9 cellular contexts compared by ENCODE assay signal in genomic region chr2:190781604-190782198, GRCh38.
DNase-seq lines count a peak whose midpoint lies in the region; ATAC-seq, FAIRE-seq and TF ChIP-seq lines count a peak whose summit lies in the region.
"Had no signal": no experiment of that assay in that cellular context is flagged by ENCODE, and none has a peak within 500 bp of the region (broad histone marks: within the 10 kb centered on the region; RNA-seq: fewer than 3 reads in every experiment).

No MANE protein-coding gene starts in this region.

- 8% methylated on average over 4 of the region's 4 CpGs for WGBS in K562 (ENCODE audit: insufficient coverage, low coverage, missing lambda C conversion rate)

- H3K9me3 ChIP-seq in K562 (replicated peaks; ENCODE audit: control insufficient read depth, insufficient read depth, low read depth, low read length): no peaks in the 10 kb centered on the region
- H3K9me3 ChIP-seq in kidney (ENCODE audit: control insufficient read depth in 1 of 2, low read length in 2 of 2): peaks cover 5 to 12% of the 10 kb centered on the region in 2 donors

- no peak overlapping the region for H3K4me2 ChIP-seq in K562 (ENCODE audit: insufficient read depth, low read length)

- no peak for TF ChIP-seq POLR2A in K562 (conservative IDR thresholded peaks at IDR 0.05)

- DNase-seq in NCI-H1436 (lab: John Stamatoyannopoulos, UW) (peak; percentile 38), NCI-H1436 treated with DMSO at 0.1 percent for 48 hours (lab: John Stamatoyannopoulos, UW) (no peak), NCI-H1092 (lab: John Stamatoyannopoulos, UW) (peak; percentile 4), T-cell (peak in 27 of 34 experiments; percentile 9 to 49 (median 33)), K562 (ENCODE audit: extremely low read depth in 1 of 4, low spot score in 3 of 4) (peak; percentile 52 to 63 (median 56)), kidney (no peak)
- peak; percentile 23 to 44 for DNase-seq in stimulated activated CD4-positive, alpha-beta T cell treated with anti-CD3 and anti-CD28 coated beads, Interleukin-4, amount 100 ng/mL, for 48 hours (ENCODE audit: low read depth in 2 of 2)

- H3K4me1 ChIP-seq in K562 (replicated peaks in 1 of 2; ENCODE audit: control insufficient read depth in 2 of 2, insufficient read depth in 2 of 2, low read length in 2 of 2): no peaks in the 10 kb centered on the region; a peak in 1 of 5 replicates
- H3K4me1 ChIP-seq in kidney (ENCODE audit: control insufficient read depth in 1 of 2, insufficient read depth in 1 of 2, low read depth in 1 of 2, low read length in 2 of 2): peaks cover 3% of the 10 kb centered on the region in 2 donors

- no peak overlapping the region; the same call in 1 of the 2 replicates for H2AFZ ChIP-seq in K562 (ENCODE audit: low read depth, low read length)

- in situ Hi-C loops in K562 (cut with MboI): no loop called here

- H3K4me3 Mint-ChIP-seq in T-cell: no peak overlapping the region
- H3K4me3 Mint-ChIP-seq: dendritic cell treated with granulocyte-macrophage colony-stimulating factor and Interleukin-4, amounts not matched to agents 40 ng/mL and 50 ng/mL, for 4 days had no signal

- no peaks in the 10 kb centered on the region for H4K20me1 ChIP-seq in K562 (replicated peaks; ENCODE audit: control insufficient read depth, insufficient read depth, low read length)

- no peaks in the 10 kb centered on the region for H3K27me3 ChIP-seq in K562 (ENCODE audit: control insufficient read depth in 2 of 2, insufficient read depth in 2 of 2, low read length in 2 of 2)

- H3K36me3 Mint-ChIP-seq in T-cell: no peaks in the 10 kb centered on the region

- peak; percentile 34 to 71 (median 52); a peak in 5 of 6 replicates for TF ChIP-seq CTCF in K562 (IDR thresholded peaks at IDR 0.05 in 2 of 3, conservative IDR thresholded peaks at IDR 0.05 in 1 of 3; ENCODE audit: insufficient read depth in 2 of 3, low read depth in 1 of 3, low read length in 3 of 3)
- TF ChIP-seq CTCF in kidney (IDR thresholded peaks at IDR 0.05; ENCODE audit: borderline replicate concordance, extremely low read depth, insufficient read depth): peak; percentile 60

- no peak for TF ChIP-seq EP300 in K562 (IDR thresholded peaks at IDR 0.05; ENCODE audit: low read length)

- no peak overlapping the region for H3K27ac Mint-ChIP-seq in T-cell
- H3K27ac Mint-ChIP-seq: dendritic cell treated with granulocyte-macrophage colony-stimulating factor and Interleukin-4, amounts not matched to agents 40 ng/mL and 50 ng/mL, for 4 days had no signal

- H3K9me1 ChIP-seq in K562 (ENCODE audit: control insufficient read depth, insufficient read depth, low read length): no peaks in the 10 kb centered on the region

- CTCF ChIA-PET in T-cell (lab: Charles Lee): no interaction called here
- CTCF ChIA-PET in K562 (lab: Yijun Ruan, JAX; ENCODE audit: low intra/inter-chr PET ratio): interaction anchor here (0.6 to 1.4 kb wide), 3 partner anchors 24 to 328 kb away, joined by 3 to 5 read pairs (median 4); no protein-coding TSS in a partner anchor

- H3K36me3 ChIP-seq in K562 (ENCODE audit: control insufficient read depth, insufficient read depth, low read length): no peaks in the 10 kb centered on the region
- H3K36me3 ChIP-seq in kidney (ENCODE audit: control insufficient read depth in 1 of 2, insufficient read depth in 2 of 2, low read length in 2 of 2): no peaks in the 10 kb centered on the region

- intact Hi-C loops in K562 (cut with micrococcal nuclease): loop anchor here (2.0 to 5.0 kb wide), 4 partner anchors 166 to 741 kb away; no protein-coding TSS in a partner anchor
- intact Hi-C loops in kidney (cut with DNase I): no loop called here

- no peaks in the 10 kb centered on the region for H3K9me3 Mint-ChIP-seq in T-cell

- H3K9ac ChIP-seq in K562 (ENCODE audit: insufficient read depth in 1 of 2, low read depth in 2 of 2, low read length in 2 of 2) (no peak overlapping the region), kidney (ENCODE audit: low read length in 2 of 2) (no peak overlapping the region)

- peaks cover 4% of the 10 kb centered on the region in 2 donors for H3K27me3 Mint-ChIP-seq in T-cell
- H3K27me3 Mint-ChIP-seq: dendritic cell treated with granulocyte-macrophage colony-stimulating factor and Interleukin-4, amounts not matched to agents 40 ng/mL and 50 ng/mL, for 4 days had no signal

- no peaks in the 10 kb centered on the region for H3K79me2 ChIP-seq in K562 (ENCODE audit: control insufficient read depth, insufficient read depth, low read length)

- ATAC-seq in T-cell (replicated peaks in 1 of 4) (peak in 2 of 4 experiments; percentile 44 to 63), K562 (peak; percentile 87), GM19452 (IDR thresholded peaks at IDR 0.05; ENCODE audit: unreplicated experiment) (no peak)

- POLR2A ChIA-PET in T-cell (lab: Charles Lee): interaction anchor here in 1 of 2 donors (0.6 kb wide), 1 partner anchor 12 kb away, joined by 3 read pairs; no protein-coding TSS in a partner anchor
- POLR2A ChIA-PET in K562 (lab: Yijun Ruan, JAX): no interaction called here

- no peak overlapping the region for H3K27ac ChIP-seq in K562 (ENCODE audit: extremely low read depth, low read depth, low read length)
- H3K27ac ChIP-seq in kidney (ENCODE audit: low read depth in 2 of 2, low read length in 2 of 2): no peak overlapping the region

- peaks cover 0 to 5% (median 2%) of the 10 kb centered on the region in 3 donors for H3K4me1 Mint-ChIP-seq in T-cell

- FAIRE-seq in K562 (lab: Jason Lieb, UNC): peak; percentile 76
- peak; percentile 87 for FAIRE-seq in kidney (lab: Jason Lieb, UNC)

- peak; percentile 64 to 79 for TF ChIP-seq RAD21 in K562 (CRISPR knock-in tag; conservative IDR thresholded peaks at IDR 0.05 in 1 of 2, IDR thresholded peaks at IDR 0.05 in 1 of 2)

- H3K4me3 ChIP-seq in K562 (no peak overlapping the region), kidney (ENCODE audit: low read length in 2 of 2) (no peak overlapping the region)

- BruUV-seq in K562 (replicated peaks; lab: Mats Ljungman, UMichigan): no TSS peak

TF ChIP-seq in K562, 482 proteins besides CTCF, POLR2A, EP300 and RAD21:
- TF ChIP-seq, protein P1, sequence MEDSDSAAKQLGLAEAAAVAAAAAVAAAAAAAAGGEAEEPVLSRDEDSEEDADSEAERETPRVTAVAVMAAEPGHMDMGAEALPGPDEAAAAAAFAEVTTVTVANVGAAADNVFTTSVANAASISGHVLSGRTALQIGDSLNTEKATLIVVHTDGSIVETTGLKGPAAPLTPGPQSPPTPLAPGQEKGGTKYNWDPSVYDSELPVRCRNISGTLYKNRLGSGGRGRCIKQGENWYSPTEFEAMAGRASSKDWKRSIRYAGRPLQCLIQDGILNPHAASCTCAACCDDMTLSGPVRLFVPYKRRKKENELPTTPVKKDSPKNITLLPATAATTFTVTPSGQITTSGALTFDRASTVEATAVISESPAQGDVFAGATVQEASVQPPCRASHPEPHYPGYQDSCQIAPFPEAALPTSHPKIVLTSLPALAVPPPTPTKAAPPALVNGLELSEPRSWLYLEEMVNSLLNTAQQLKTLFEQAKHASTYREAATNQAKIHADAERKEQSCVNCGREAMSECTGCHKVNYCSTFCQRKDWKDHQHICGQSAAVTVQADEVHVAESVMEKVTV (CRISPR knock-in tag; IDR thresholded peaks at IDR 0.05): 0 out of 2 replicates have a peak, but pooled peaks have one; percentile 34
- no peak for TF ChIP-seq RFX1 (IDR thresholded peaks at IDR 0.05)
- peak; percentile 28; the same call in 1 of the 2 replicates for TF ChIP-seq SMC3 (conservative IDR thresholded peaks at IDR 0.05; ENCODE audit: insufficient read depth, low read depth, low read length)

Comparison
In these comparisons a context has a peak if more than half of its experiments do, and no peak if none do; other contexts are left out.
1. DNase-seq: peak in NCI-H1436 (single experiment), NCI-H1092 (single experiment), T-cell (27 of 34), K562 (4 of 4) and stimulated activated CD4-positive, alpha-beta T cell treated with anti-CD3 and anti-CD28 coated beads, Interleukin-4, amount 100 ng/mL, for 48 hours (2 of 2); none in NCI-H1436 treated with DMSO at 0.1 percent for 48 hours (single experiment) and kidney (single experiment).